ENCODE assay signal across 27 cellular contexts in genomic region chr20:34595377-34596184, GRCh38.
"Had no signal": no experiment of that assay in that cellular context is flagged by ENCODE, and none has a peak within 500 bp of the region (broad histone marks: within the 10 kb centered on the region; RNA-seq: fewer than 3 reads in every experiment).

No MANE protein-coding gene starts in this region.

- H3K4me3 ChIP-seq: ascending aorta, cardiac muscle cell, colonic mucosa, gastrocnemius medialis, left ventricle myocardium inferior, lung, mucosa of descending colon, ovary, right lobe of liver, transverse colon had no signal

- H3K27ac Mint-ChIP-seq: activated CD4-positive, alpha-beta memory T cell treated with anti-CD3 and anti-CD28 coated beads for 36 hours; activated naive CD4-positive, alpha-beta T cell treated with anti-CD3 and anti-CD28 coated beads, Interleukin-2, amount 10 ng/mL, durations not matched to agents 7 days and 5 days; activated naive CD8-positive, alpha-beta T cell treated with anti-CD3 and anti-CD28 coated beads, Interleukin-2, amount 10 ng/mL, durations not matched to agents 7 days and 5 days; activated T-helper 1 cell treated with anti-CD3 and anti-CD28 coated beads, Interleukin-12 subunit alpha, Interleukin-12 subunit beta, Interleukin-2, Interleukin-4 antibody, amounts not matched to agents 30 ng/mL and 10 ng/mL and 1 ng/mL, durations not matched to agents 14 hours and 24 hours and 36 hours; brain; nephron; progenitor cell of endocrine pancreas had no signal

- H3K36me3 ChIP-seq: ascending aorta, cardiac muscle cell, colonic mucosa, gastrocnemius medialis, left ventricle myocardium inferior, ovary, right lobe of liver, transverse colon had no signal

- H3K27me3 ChIP-seq: ascending aorta, cardiac muscle cell, colonic mucosa, gastrocnemius medialis, ovary, right lobe of liver, transverse colon had no signal

- H3K4me3 Mint-ChIP-seq: activated CD4-positive, alpha-beta memory T cell treated with anti-CD3 and anti-CD28 coated beads for 36 hours; activated naive CD4-positive, alpha-beta T cell treated with anti-CD3 and anti-CD28 coated beads, Interleukin-2, amount 10 ng/mL, durations not matched to agents 7 days and 5 days; activated naive CD8-positive, alpha-beta T cell treated with anti-CD3 and anti-CD28 coated beads, Interleukin-2, amount 10 ng/mL, durations not matched to agents 7 days and 5 days; activated T-helper 1 cell treated with anti-CD3 and anti-CD28 coated beads, Interleukin-12 subunit alpha, Interleukin-12 subunit beta, Interleukin-2, Interleukin-4 antibody, amounts not matched to agents 30 ng/mL and 10 ng/mL and 1 ng/mL, durations not matched to agents 14 hours and 24 hours and 36 hours; brain; nephron had no signal

- H3K27me3 Mint-ChIP-seq: activated CD4-positive, alpha-beta memory T cell treated with anti-CD3 and anti-CD28 coated beads for 36 hours; activated naive CD4-positive, alpha-beta T cell treated with anti-CD3 and anti-CD28 coated beads, Interleukin-2, amount 10 ng/mL, durations not matched to agents 7 days and 5 days; activated naive CD8-positive, alpha-beta T cell treated with anti-CD3 and anti-CD28 coated beads, Interleukin-2, amount 10 ng/mL, durations not matched to agents 7 days and 5 days; brain; progenitor cell of endocrine pancreas had no signal

- H3K36me3 Mint-ChIP-seq: activated CD4-positive, alpha-beta memory T cell treated with anti-CD3 and anti-CD28 coated beads for 36 hours; activated naive CD4-positive, alpha-beta T cell treated with anti-CD3 and anti-CD28 coated beads, Interleukin-2, amount 10 ng/mL, durations not matched to agents 7 days and 5 days had no signal

- H3K9me3 Mint-ChIP-seq: activated CD4-positive, alpha-beta memory T cell treated with anti-CD3 and anti-CD28 coated beads for 36 hours; activated naive CD4-positive, alpha-beta T cell treated with anti-CD3 and anti-CD28 coated beads, Interleukin-2, amount 10 ng/mL, durations not matched to agents 7 days and 5 days; activated naive CD8-positive, alpha-beta T cell treated with anti-CD3 and anti-CD28 coated beads, Interleukin-2, amount 10 ng/mL, durations not matched to agents 7 days and 5 days; activated T-helper 1 cell treated with anti-CD3 and anti-CD28 coated beads, Interleukin-12 subunit alpha, Interleukin-12 subunit beta, Interleukin-2, Interleukin-4 antibody, amounts not matched to agents 30 ng/mL and 10 ng/mL and 1 ng/mL, durations not matched to agents 14 hours and 24 hours and 36 hours; brain; nephron had no signal

- H3K4me1 ChIP-seq: colonic mucosa, right lobe of liver had no signal

- H3K4me1 Mint-ChIP-seq: activated naive CD8-positive, alpha-beta T cell treated with anti-CD3 and anti-CD28 coated beads, Interleukin-2, amount 10 ng/mL, durations not matched to agents 7 days and 5 days; brain; nephron had no signal

- H3K27ac ChIP-seq: ascending aorta, cardiac muscle cell, colonic mucosa, gastrocnemius medialis, left ventricle myocardium inferior, ovary, right lobe of liver, transverse colon, VCaP had no signal

- DNase-seq: activated CD4-positive, alpha-beta memory T cell treated with anti-CD3 and anti-CD28 coated beads for 36 hours; activated CD4-positive, alpha-beta T cell treated with anti-CD3 and anti-CD28 coated beads for 4 hours; activated CD8-positive, alpha-beta memory T cell treated with anti-CD3 and anti-CD28 coated beads, Interleukin-2, amount 50 U/mL, for 4 hours; activated gamma-delta T cell; activated naive CD4-positive, alpha-beta T cell treated with anti-CD3 and anti-CD28 coated beads, Interleukin-2, amount 10 ng/mL, durations not matched to agents 7 days and 5 days; activated naive CD8-positive, alpha-beta T cell treated with anti-CD3 and anti-CD28 coated beads, Interleukin-2, amount 10 ng/mL, durations not matched to agents 7 days and 5 days; activated T-cell treated with anti-CD3 and anti-CD28 coated beads, Interleukin-2, amount 50 U/mL, for 1 hour; cerebellar nuclear complex; colonic mucosa; effector CD8-positive, alpha-beta T cell; gastrocnemius medialis; glutamatergic neuron; left ventricle myocardium inferior; mucosa of descending colon; ovary; right lobe of liver; stimulated activated CD4-positive, alpha-beta T cell treated with anti-CD3 and anti-CD28 coated beads, Interleukin-2, amount 100 ng/mL, for 48 hours; stimulated activated naive CD4-positive, alpha-beta T cell treated with Interleukin-2 at 50 U/mL for 16 hours; transverse colon had no signal

- H3K9me3 ChIP-seq: ascending aorta, colonic mucosa, gastrocnemius medialis, left ventricle myocardium inferior, mucosa of descending colon, ovary, right lobe of liver, transverse colon had no signal
